11 cellular contexts compared by ENCODE assay signal in genomic region chr5:14036514-14036913, GRCh38.
DNase-seq lines count a peak whose midpoint lies in the region; ATAC-seq and TF ChIP-seq lines count a peak whose summit lies in the region.
"Had no signal": no experiment of that assay in that cellular context is flagged by ENCODE, and none has a peak within 500 bp of the region (broad histone marks: within the 10 kb centered on the region; RNA-seq: fewer than 3 reads in every experiment).

No MANE protein-coding gene starts in this region.

- no peaks in the 10 kb centered on the region for H3K36me3 Mint-ChIP-seq in neural crest cell (ENCODE audit: low read depth)
- H3K36me3 Mint-ChIP-seq: CD8-positive, alpha-beta T cell had no signal

- no peaks in the 10 kb centered on the region for H3K27me3 ChIP-seq in MG63
- H3K27me3 ChIP-seq: adrenal gland had no signal

- H3K27ac Mint-ChIP-seq in neural crest cell (ENCODE audit: unreplicated experiment), result peak overlapping the region; percentile 4
- H3K27ac Mint-ChIP-seq: CD8-positive, alpha-beta T cell had no signal

- H3K9me2 ChIP-seq in OCI-LY7 (ENCODE audit: insufficient read depth, low read length), result no peaks in the 10 kb centered on the region

- H3K36me3 ChIP-seq in MG63 (no peaks in the 10 kb centered on the region), OCI-LY7 (ENCODE audit: insufficient read depth, low read length) (no peaks in the 10 kb centered on the region)
- H3K36me3 ChIP-seq: adrenal gland had no signal

- H3K4me2 ChIP-seq in OCI-LY7 (ENCODE audit: low read length), result no peak overlapping the region

- no peak overlapping the region for H3K4me3 ChIP-seq in MG63
- peak overlapping the region; percentile 24 for H3K4me3 ChIP-seq in epithelial cell of proximal tubule (ENCODE audit: low read depth, low read length)
- no peak overlapping the region for H3K4me3 ChIP-seq in OCI-LY7 (ENCODE audit: low read depth, low read length, poor library complexity, severe bottlenecking)
- H3K4me3 ChIP-seq: adrenal gland had no signal

- CTCF ChIA-PET in OCI-LY7 (lab: Charles Lee; ENCODE audit: unreplicated experiment), result no interaction called here

- H3K27ac ChIP-seq in OCI-LY7 (ENCODE audit: low read depth, low read length, poor library complexity, severe bottlenecking), result no peak overlapping the region
- H3K27ac ChIP-seq: VCaP had no signal

- H3K9me3 ChIP-seq in MG63 (no peaks in the 10 kb centered on the region), OCI-LY7 (ENCODE audit: low read length) (no peaks in the 10 kb centered on the region)
- H3K9me3 ChIP-seq: adrenal gland had no signal

- no peak for ATAC-seq in left lobe of liver
- ATAC-seq in GM21723 (IDR thresholded peaks at IDR 0.05; ENCODE audit: unreplicated experiment), result no peak
- ATAC-seq: CD8-positive, alpha-beta T cell had no signal

- BruUV-seq in OCI-LY7 (replicated peaks; lab: Mats Ljungman, UMichigan), result no TSS peak

- no peaks in the 10 kb centered on the region for H4K20me1 ChIP-seq in OCI-LY7 (ENCODE audit: insufficient read depth, low read length)

- H3K4me3 Mint-ChIP-seq in neural crest cell, result no peak overlapping the region
- H3K4me3 Mint-ChIP-seq: CD8-positive, alpha-beta T cell had no signal

- intact Hi-C loops in OCI-LY7 (cut with micrococcal nuclease; ENCODE audit: unreplicated experiment), result no loop called here

- H3K9me3 Mint-ChIP-seq in neural crest cell, result no peaks in the 10 kb centered on the region
- H3K9me3 Mint-ChIP-seq: CD8-positive, alpha-beta T cell had no signal

- POLR2A ChIA-PET in OCI-LY7 (lab: Charles Lee), result no interaction called here

- H3K4me1 Mint-ChIP-seq in neural crest cell, result peaks cover 36% of the 10 kb centered on the region

- peak; percentile 47 for DNase-seq in AG08396 (ENCODE audit: low spot score)
- DNase-seq in MG63, result peak; percentile 73
- DNase-seq in epithelial cell of proximal tubule (ENCODE audit: low read depth), result peak; percentile 36
- DNase-seq in neural crest cell (ENCODE audit: low read depth, low spot score), result no peak
- DNase-seq in left lobe of liver (ENCODE audit: low spot score), result no peak
- DNase-seq in OCI-LY7 (ENCODE audit: low spot score), result no peak
- no peak for DNase-seq in MV-4-11 (lab: John Stamatoyannopoulos, UW)
- DNase-seq: CD8-positive, alpha-beta T cell had no signal

- TF ChIP-seq CTCF in epithelial cell of proximal tubule (conservative IDR thresholded peaks at IDR 0.05; ENCODE audit: low read depth, low read length), result no peak
- TF ChIP-seq CTCF in neural crest cell (conservative IDR thresholded peaks at IDR 0.05), result no peak
- no peak for TF ChIP-seq CTCF in OCI-LY7 (conservative IDR thresholded peaks at IDR 0.05; ENCODE audit: low read length)

- H3K27me3 Mint-ChIP-seq in neural crest cell (ENCODE audit: low read depth), result no peaks in the 10 kb centered on the region

- H3K79me2 ChIP-seq in OCI-LY7 (ENCODE audit: insufficient read depth, low read depth, low read length), result no peaks in the 10 kb centered on the region

- H2AFZ ChIP-seq in OCI-LY7 (ENCODE audit: low read length), result no peak overlapping the region

- no peaks in the 10 kb centered on the region for H3K4me1 ChIP-seq in OCI-LY7 (ENCODE audit: insufficient read depth, low read length, poor library complexity, severe bottlenecking)

Comparison
In these comparisons a context has a peak if more than half of its experiments do, and no peak if none do; other contexts are left out.
1. DNase-seq: peak in AG08396 (single experiment), MG63 (single experiment) and epithelial cell of proximal tubule (single experiment); none in neural crest cell (single experiment), left lobe of liver (single experiment), OCI-LY7 (single experiment) and MV-4-11 (single experiment).